Comparison of ENCODE assay signal across 14 cellular contexts in genomic region chr1:226967665-226968064, GRCh38. TPM values are rescaled to one million over a fixed set of nuclear protein-coding genes. Genes with fewer than 3 reads are reported as not detected.
DNase-seq lines count a peak whose midpoint lies in the region; ATAC-seq lines count a peak whose summit lies in the region.
"Had no signal": no experiment of that assay in that cellular context is flagged by ENCODE, and none has a peak within 500 bp of the region (broad histone marks: within the 10 kb centered on the region; RNA-seq: fewer than 3 reads in every experiment).

No MANE protein-coding gene starts in this region.

- H3K9me3 Mint-ChIP-seq in activated T-helper 17 cell treated with anti-CD3 and anti-CD28 coated beads, Interleukin-2, amount 50 U/mL, for 72 hours: peaks cover 6% of the 10 kb centered on the region
- peaks cover 6% of the 10 kb centered on the region for H3K9me3 Mint-ChIP-seq in activated CD4-positive, alpha-beta memory T cell treated with anti-CD3 and anti-CD28 coated beads for 36 hours

- intact Hi-C loops in activated CD4-positive, alpha-beta memory T cell treated with anti-CD3 and anti-CD28 coated beads for 36 hours (cut with micrococcal nuclease): no loop called here

- POLR2A ChIA-PET in activated CD4-positive, alpha-beta memory T cell treated with anti-CD3 and anti-CD28 coated beads for 36 hours (lab: Charles Lee): no interaction called here

- DNase-seq in HT1080 (ENCODE audit: low read depth): peak; percentile 23
- DNase-seq in fibroblast of the conjunctiva (ENCODE audit: low read depth): peak; percentile 8
- DNase-seq in putamen (ENCODE audit: low spot score): peak; percentile 57
- DNase-seq in activated CD4-positive, alpha-beta memory T cell treated with anti-CD3 and anti-CD28 coated beads for 36 hours: no peak
- no peak for DNase-seq in SW 1271 (lab: John Stamatoyannopoulos, UW)
- DNase-seq: activated naive CD4-positive, alpha-beta T cell treated with anti-CD3 and anti-CD28 coated beads, Interleukin-2, amount 10 ng/mL, durations not matched to agents 7 days and 5 days; CD8-positive, alpha-beta memory T cell; islet precursor cell; NCI-H1417 treated with DMSO at 0.1 percent for 48 hours; NCI-H748 treated with DMSO at 0.1 percent for 48 hours; SIG-M5; stimulated activated naive CD4-positive, alpha-beta T cell had no signal

- H3K27me3 Mint-ChIP-seq in activated T-helper 17 cell treated with anti-CD3 and anti-CD28 coated beads, Interleukin-2, amount 50 U/mL, for 72 hours: no peaks in the 10 kb centered on the region
- H3K27me3 Mint-ChIP-seq in activated CD4-positive, alpha-beta memory T cell treated with anti-CD3 and anti-CD28 coated beads for 36 hours: no peaks in the 10 kb centered on the region
- H3K27me3 Mint-ChIP-seq: activated naive CD4-positive, alpha-beta T cell treated with anti-CD3 and anti-CD28 coated beads, Interleukin-2, amount 10 ng/mL, durations not matched to agents 7 days and 5 days; CD8-positive, alpha-beta memory T cell had no signal

- peaks cover 27% of the 10 kb centered on the region for H3K4me1 Mint-ChIP-seq in activated T-helper 17 cell treated with anti-CD3 and anti-CD28 coated beads, Interleukin-2, amount 50 U/mL, for 72 hours
- peaks cover 6% of the 10 kb centered on the region for H3K4me1 Mint-ChIP-seq in activated CD4-positive, alpha-beta memory T cell treated with anti-CD3 and anti-CD28 coated beads for 36 hours (ENCODE audit: low read depth)

- CTCF ChIA-PET in activated CD4-positive, alpha-beta memory T cell treated with anti-CD3 and anti-CD28 coated beads for 36 hours (lab: Charles Lee): interaction anchor here (0.6 kb wide), 1 partner anchor 345 kb away, joined by 4 read pairs; no protein-coding TSS in a partner anchor

- no peak overlapping the region for H3K4me3 Mint-ChIP-seq in activated T-helper 17 cell treated with anti-CD3 and anti-CD28 coated beads, Interleukin-2, amount 50 U/mL, for 72 hours
- no peak overlapping the region for H3K4me3 Mint-ChIP-seq in activated CD4-positive, alpha-beta memory T cell treated with anti-CD3 and anti-CD28 coated beads for 36 hours
- H3K4me3 Mint-ChIP-seq: activated naive CD4-positive, alpha-beta T cell treated with anti-CD3 and anti-CD28 coated beads, Interleukin-2, amount 10 ng/mL, durations not matched to agents 7 days and 5 days had no signal

- peak overlapping the region; percentile 12 for H3K27ac Mint-ChIP-seq in activated T-helper 17 cell treated with anti-CD3 and anti-CD28 coated beads, Interleukin-2, amount 50 U/mL, for 72 hours
- no peak overlapping the region for H3K27ac Mint-ChIP-seq in activated CD4-positive, alpha-beta memory T cell treated with anti-CD3 and anti-CD28 coated beads for 36 hours
- H3K27ac Mint-ChIP-seq: activated naive CD4-positive, alpha-beta T cell treated with anti-CD3 and anti-CD28 coated beads, Interleukin-2, amount 10 ng/mL, durations not matched to agents 7 days and 5 days had no signal

- H3K36me3 Mint-ChIP-seq in activated T-helper 17 cell treated with anti-CD3 and anti-CD28 coated beads, Interleukin-2, amount 50 U/mL, for 72 hours (ENCODE audit: low read depth): peaks cover 51% of the 10 kb centered on the region
- H3K36me3 Mint-ChIP-seq in activated CD4-positive, alpha-beta memory T cell treated with anti-CD3 and anti-CD28 coated beads for 36 hours: peaks cover 18% of the 10 kb centered on the region

- peak; percentile 52 for ATAC-seq in activated T-helper 17 cell treated with anti-CD3 and anti-CD28 coated beads, Interleukin-2, amount 50 U/mL, for 72 hours (replicated peaks)
- ATAC-seq in HG03432 (IDR thresholded peaks at IDR 0.05; ENCODE audit: unreplicated experiment): no peak

RNA-seq across cellular contexts. Expression of gene COQ8A, which starts 27.6 kb away (rescaled TPM):
- total RNA-seq in HT1080 (2014; rRNA removed; shearing (Covaris generic)): 35.8 and 38.6 TPM in 2 replicates
- 24.2 and 25.8 TPM in 2 replicates for polyA plus RNA-seq in HT1080 (2015; cell fraction: cytosol; rRNA removed)
- polyA plus RNA-seq in HT1080 (2015; cell fraction: nucleus; rRNA removed): 47.6 and 48.4 TPM in 2 replicates
- 10 to 100 TPM; 28.8 to 43.1 TPM for total RNA-seq in activated T-helper 17 cell treated with anti-CD3 and anti-CD28 coated beads, Interleukin-2, amount 50 U/mL, for 72 hours
- 10 to 100 TPM; 19.8 to 22.2 TPM for total RNA-seq in activated CD4-positive, alpha-beta memory T cell treated with anti-CD3 and anti-CD28 coated beads for 36 hours

Comparison
In these comparisons a context has a peak if more than half of its experiments do, and no peak if none do; other contexts are left out.
1. DNase-seq: peak in HT1080 (single experiment), fibroblast of the conjunctiva (single experiment) and putamen (single experiment); none in activated CD4-positive, alpha-beta memory T cell treated with anti-CD3 and anti-CD28 coated beads for 36 hours (single experiment) and SW 1271 (0 of 2).